In the genomic region with DNA sequence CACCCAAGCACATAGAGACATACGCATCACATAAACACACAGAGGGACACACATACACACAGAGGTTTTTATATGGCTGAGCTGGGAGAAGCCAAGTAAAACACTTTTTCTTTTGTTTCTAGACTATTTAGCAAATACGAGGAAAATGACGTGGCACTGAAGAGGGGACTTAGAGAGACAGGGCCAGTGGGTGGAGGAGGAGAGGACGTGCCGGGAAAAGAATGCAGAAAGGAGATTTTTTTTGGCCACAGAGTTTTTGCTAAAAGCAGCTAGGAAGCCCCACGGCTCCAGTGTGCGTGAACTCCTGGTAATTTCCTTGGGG, we compare ENCODE assay signal across 8 cellular contexts.
A peak's percentile ranks its signal among the peaks of the same experiment; 100 is the strongest.
DNase-seq lines count a peak whose midpoint lies in the region; ATAC-seq, FAIRE-seq and TF ChIP-seq lines count a peak whose summit lies in the region.

No MANE protein-coding gene starts in this region.

- H3K9ac ChIP-seq in H1 (replicated peaks in 1 of 4; ENCODE audit: extremely low read depth in 1 of 4, low read depth in 3 of 4, low read length in 3 of 4) = peak overlapping the region in 3 of 4 experiments; percentile 14 to 45 (median 39); a peak in 3 of 7 replicates

- H2BK15ac ChIP-seq in H1 (ENCODE audit: low read length) = no peak overlapping the region

- peak; percentile 5 for ATAC-seq in GM19372 (IDR thresholded peaks at IDR 0.05; ENCODE audit: low read depth, unreplicated experiment)
- peak; percentile 3 for ATAC-seq in HG03521 (IDR thresholded peaks at IDR 0.05; ENCODE audit: unreplicated experiment)
- peak in 2 of 4 donors; percentile 11 to 16 for ATAC-seq in psoas muscle

- H3K27ac ChIP-seq in H1 (ENCODE audit: low read depth, low read length) (peak overlapping the region; percentile 77), psoas muscle (peak overlapping the region; percentile 44)

- H2BK120ac ChIP-seq in H1 (replicated peaks; ENCODE audit: low read depth, low read length) = peak overlapping the region; percentile 59

- H3K56ac ChIP-seq in H1 (replicated peaks; ENCODE audit: insufficient read length, low read depth, low read length) = peak overlapping the region; percentile 21

- TF ChIP-seq CTCF in H1 (IDR thresholded peaks at IDR 0.05; ENCODE audit: control extremely low read depth in 1 of 3, insufficient read depth in 1 of 3, low read depth in 1 of 3, low read length in 3 of 3) = no peak
- no peak for TF ChIP-seq CTCF in psoas muscle (IDR thresholded peaks at IDR 0.05)

- H3K79me2 ChIP-seq in H1 (ENCODE audit: control insufficient read depth in 1 of 2, insufficient read depth in 2 of 2, low read length in 2 of 2) = no peaks in the 10 kb centered on the region

- peak overlapping the region; percentile 17; the same call in 1 of the 2 replicates for H2BK20ac ChIP-seq in H1 (ENCODE audit: low read length)

- no peaks in the 10 kb centered on the region for H3K23me2 ChIP-seq in H1 (ENCODE audit: low read depth, low read length)

- H2BK5ac ChIP-seq in H1 (ENCODE audit: low read depth, low read length) = peak overlapping the region; percentile 91

- no peaks in the 10 kb centered on the region for H4K20me1 ChIP-seq in H1 (replicated peaks in 1 of 2; ENCODE audit: control insufficient read depth in 1 of 2, insufficient read depth in 2 of 2, low read length in 2 of 2)

- H4K8ac ChIP-seq in H1 (ENCODE audit: extremely low read depth, insufficient read depth, low read length) = peak overlapping the region; percentile 75; the same call in 1 of the 2 replicates

- H2AK5ac ChIP-seq in H1 (ENCODE audit: low read depth, low read length) = 0 out of 2 replicates have a peak overlapping the region, but pooled peaks have one; percentile 24

- H3K4me2 ChIP-seq in H1 (ENCODE audit: insufficient read depth in 1 of 2, low read depth in 2 of 2, low read length in 2 of 2) = peak overlapping the region; percentile 58 to 63

- H3K79me1 ChIP-seq in H1 (ENCODE audit: low read depth, low read length) = no peaks in the 10 kb centered on the region

- WGBS in H1 (ENCODE audit: extremely low coverage in 1 of 2, insufficient coverage in 1 of 2, insufficient read length in 1 of 2, insufficient replicate concordance in 2 of 2, low coverage in 1 of 2, low lambda C conversion rate in 2 of 2, missing lambda C conversion rate in 1 of 2), 2 experiments = 26% methylated on average over 7 of the region's 7 CpGs; no CpG with 5 or more reads in 1 of the 2 experiments
- WGBS in psoas muscle, 3 donors = 31 to 38% (median 33%) methylated on average over 7 of the region's 7 CpGs

- intact Hi-C loops in psoas muscle (cut with DNase I) = no loop called here

- H3K18ac ChIP-seq in H1 (ENCODE audit: extremely low read depth, low read length) = peak overlapping the region; percentile 85; the same call in 1 of the 2 replicates

- H3K4ac ChIP-seq in H1 (replicated peaks; ENCODE audit: insufficient read length, low read depth, low read length) = no peak overlapping the region

- no peak for TF ChIP-seq RAD21 in H1 (IDR thresholded peaks at IDR 0.05 in 1 of 2, conservative IDR thresholded peaks at IDR 0.05 in 1 of 2; ENCODE audit: low read depth in 2 of 2, low read length in 2 of 2)

- H2BK12ac ChIP-seq in H1 (ENCODE audit: low read depth, low read length) = peak overlapping the region; percentile 0

- peak overlapping the region; percentile 4 for H4K5ac ChIP-seq in H1 (ENCODE audit: insufficient read length, low read depth, low read length)

- H3K4me1 ChIP-seq in H1 (replicated peaks in 1 of 4; ENCODE audit: control insufficient read depth in 3 of 4, insufficient read depth in 4 of 4, low read length in 3 of 4) (peaks cover 4 to 20% (median 17%) of the 10 kb centered on the region in 4 experiments; a peak in 6 of 7 replicates), psoas muscle (peaks cover 6% of the 10 kb centered on the region)

- no peaks in the 10 kb centered on the region for H3K27me3 ChIP-seq in H1 (replicated peaks in 1 of 4; ENCODE audit: control insufficient read depth in 3 of 4, extremely low read depth in 1 of 4, insufficient read depth in 3 of 4, low read length in 3 of 4)
- no peaks in the 10 kb centered on the region for H3K27me3 ChIP-seq in psoas muscle (ENCODE audit: insufficient read depth in 3 of 3, low read length in 2 of 3)

- TF ChIP-seq EP300 in H1 (IDR thresholded peaks at IDR 0.05; ENCODE audit: borderline replicate concordance in 1 of 2, low read depth in 2 of 2, low read length in 2 of 2) = no peak

- H3K9me3 ChIP-seq in H1 (ENCODE audit: insufficient read depth in 2 of 2, low read depth in 1 of 2, low read length in 1 of 2) (no peaks in the 10 kb centered on the region), psoas muscle (no peaks in the 10 kb centered on the region)

- H3K14ac ChIP-seq in H1 (ENCODE audit: insufficient read length) = no peak overlapping the region

- peak overlapping the region; percentile 4 for H4K91ac ChIP-seq in H1 (replicated peaks; ENCODE audit: insufficient read length, low read length)

- no peak overlapping the region for H3K23ac ChIP-seq in H1 (ENCODE audit: insufficient read length)

- H2AFZ ChIP-seq in H1 (ENCODE audit: low read length) = 0 out of 2 replicates have a peak overlapping the region, but pooled peaks have one; percentile 15

- no peak for TF ChIP-seq POLR2A in H1 (IDR thresholded peaks at IDR 0.05; ENCODE audit: control extremely low read depth in 1 of 2, low read depth in 2 of 2, low read length in 2 of 2)

- CTCF ChIA-PET in H1 (lab: Charles Lee; ENCODE audit: partially characterized antibody) = interaction anchor here (0.8 to 1.6 kb wide), 10 partner anchors 10 to 259 kb away, joined by 3 to 4 read pairs (median 3); no protein-coding TSS in a partner anchor

- POLR2A ChIA-PET in H1 (lab: Charles Lee; ENCODE audit: partially characterized antibody) = interaction anchor here (0.8 to 2.4 kb wide), 6 partner anchors 24 to 531 kb away, joined by 3 to 11 read pairs (median 3); a partner anchor contains a TSS

- in situ Hi-C loops in G401 (cut with HindIII; ENCODE audit: low sequenced_read_pairs) = no loop called here

- H3K36me3 ChIP-seq in H1 (ENCODE audit: control insufficient read depth in 2 of 4, insufficient read depth in 4 of 4, low read length in 3 of 4) = no peaks in the 10 kb centered on the region
- H3K36me3 ChIP-seq in psoas muscle (ENCODE audit: insufficient read depth in 1 of 2, low read depth in 1 of 2) = no peaks in the 10 kb centered on the region

- H3K4me3 ChIP-seq in H1 (ENCODE audit: extremely low read depth in 1 of 4, insufficient read depth in 2 of 4, low read depth in 3 of 4, low read length in 4 of 4) = peak overlapping the region in 3 of 4 experiments; percentile 6 to 49 (median 12); a peak in 4 of 8 replicates
- peak overlapping the region; percentile 35 for H3K4me3 ChIP-seq in psoas muscle

- no peak for FAIRE-seq in H1 (lab: Jason Lieb, UNC)

- no peak for DNase-seq in H1 (ENCODE audit: low read depth in 1 of 2, low spot score in 2 of 2)
- DNase-seq in psoas muscle = no peak
- no peak for DNase-seq in activated gamma-delta T cell treated with Interleukin-2 at 50 U/mL for 16 hours
- DNase-seq in G401 (ENCODE audit: low spot score) = no peak
- DNase-seq in NCI-H187 (lab: John Stamatoyannopoulos, UW) = no peak
- no peak for DNase-seq in OCI-M2 (lab: John Stamatoyannopoulos, UW; ENCODE audit: unreplicated experiment)

TF ChIP-seq in H1, 55 proteins besides CTCF, POLR2A, EP300 and RAD21:
- TF ChIP-seq ASH2L (IDR thresholded peaks at IDR 0.05; ENCODE audit: low read length) = peak; percentile 35
- TF ChIP-seq PHF8 (conservative IDR thresholded peaks at IDR 0.05; ENCODE audit: low read depth, low read length) = no peak
TF ChIP-seq in H1: peak in this region for 1.
